In the genomic region with DNA sequence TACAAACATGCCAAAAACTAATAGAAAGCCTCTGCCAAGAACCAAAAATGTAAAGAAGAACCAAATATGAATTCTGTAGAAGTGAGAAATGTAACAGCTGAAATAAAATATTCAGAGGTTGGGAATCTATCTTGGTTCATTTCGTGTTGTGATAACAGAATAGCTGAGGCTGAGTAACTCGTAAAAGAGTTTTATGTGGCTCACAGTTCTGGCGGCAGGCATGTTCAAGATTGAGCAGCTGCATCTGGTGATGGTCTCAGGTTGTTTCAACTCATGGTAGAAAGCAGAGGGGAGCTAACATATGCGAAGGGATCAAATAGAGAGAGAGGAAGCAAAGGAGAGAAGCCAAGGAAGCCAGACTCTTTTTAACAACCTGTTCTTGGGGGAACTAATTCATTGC, we compare ENCODE assay signal across 20 cellular contexts.
DNase-seq lines count a peak whose midpoint lies in the region; ATAC-seq, FAIRE-seq and TF ChIP-seq lines count a peak whose summit lies in the region.
"Had no signal": no experiment of that assay in that cellular context is flagged by ENCODE, and none has a peak within 500 bp of the region (broad histone marks: within the 10 kb centered on the region; RNA-seq: fewer than 3 reads in every experiment).

No MANE protein-coding gene starts in this region.

- no peak overlapping the region for H3K4me2 ChIP-seq in PC-3 (ENCODE audit: low read length)
- H3K4me2 ChIP-seq in skeletal muscle satellite cell (ENCODE audit: low read length), result no peak overlapping the region

- POLR2A ChIA-PET in PC-3 (lab: Charles Lee; ENCODE audit: unreplicated experiment) (no interaction called here), MCF 10A (lab: Yijun Ruan, JAX) (interaction anchor here (0.6 kb wide), 1 partner anchor 325 kb away, joined by 3 read pairs; no protein-coding TSS in a partner anchor)

- H3K27me3 ChIP-seq in PC-3 (ENCODE audit: low read length) (no peaks in the 10 kb centered on the region), skeletal muscle satellite cell (ENCODE audit: control insufficient read depth, insufficient read depth, low read length) (no peaks in the 10 kb centered on the region)
- H3K27me3 ChIP-seq: BE2C had no signal

- no peaks in the 10 kb centered on the region for H3K27me3 Mint-ChIP-seq in MCF 10A (ENCODE audit: insufficient read depth, unreplicated experiment)
- H3K27me3 Mint-ChIP-seq: CD4-positive, CD25-positive, alpha-beta regulatory T cell; CD8-positive, alpha-beta memory T cell had no signal

- BruUV-seq in PC-3 (replicated peaks; lab: Mats Ljungman, UMichigan) (no TSS peak), MCF 10A (replicated peaks; lab: Mats Ljungman, UMichigan) (no TSS peak)

- H3K9ac ChIP-seq in PC-3 (ENCODE audit: low read length) (no peak overlapping the region), skeletal muscle satellite cell (ENCODE audit: low read depth, low read length) (peak overlapping the region; percentile 54)
- H3K9ac ChIP-seq: GM23248 had no signal

- intact Hi-C loops in PC-3 (cut with micrococcal nuclease), result no loop called here
- intact Hi-C loops in MCF 10A (cut with micrococcal nuclease), result no loop called here

- no peaks in the 10 kb centered on the region for H4K20me1 ChIP-seq in PC-3 (ENCODE audit: low read length)

- no peak overlapping the region for H3K27ac ChIP-seq in PC-3 (ENCODE audit: low read length)
- H3K27ac ChIP-seq: GM23248 had no signal

- CTCF ChIA-PET in PC-3 (lab: Charles Lee) (interaction anchor here (0.6 kb wide), 1 partner anchor 44 kb away, joined by 3 read pairs; no protein-coding TSS in a partner anchor), MCF 10A (lab: Yijun Ruan, JAX) (interaction anchor here (0.5 to 0.6 kb wide), 2 partner anchors 20 to 126 kb away, joined by 3 read pairs; no protein-coding TSS in a partner anchor)

- no peak overlapping the region for H3K4me3 Mint-ChIP-seq in MCF 10A (ENCODE audit: unreplicated experiment)
- H3K4me3 Mint-ChIP-seq: CD4-positive, CD25-positive, alpha-beta regulatory T cell; CD8-positive, alpha-beta memory T cell had no signal

- no peaks in the 10 kb centered on the region for H3K36me3 Mint-ChIP-seq in MCF 10A (ENCODE audit: insufficient read depth, unreplicated experiment)
- H3K36me3 Mint-ChIP-seq: CD4-positive, CD25-positive, alpha-beta regulatory T cell had no signal

- no peaks in the 10 kb centered on the region for H3K36me3 ChIP-seq in PC-3 (ENCODE audit: low read depth, low read length)
- no peaks in the 10 kb centered on the region for H3K36me3 ChIP-seq in skeletal muscle satellite cell (ENCODE audit: insufficient read depth, low read length)
- H3K36me3 ChIP-seq: BE2C, HAP-1 had no signal

- no peak for TF ChIP-seq CTCF in PC-3 (conservative IDR thresholded peaks at IDR 0.05; ENCODE audit: low read depth, low read length)
- TF ChIP-seq CTCF in MCF 10A (IDR thresholded peaks at IDR 0.05; ENCODE audit: unreplicated experiment), result no peak

- H3K79me2 ChIP-seq in PC-3 (ENCODE audit: low read length), result no peaks in the 10 kb centered on the region

- H3K4me1 ChIP-seq in PC-3 (ENCODE audit: insufficient read depth, low read length) (peaks cover 9% of the 10 kb centered on the region), skeletal muscle satellite cell (ENCODE audit: control insufficient read depth, insufficient read depth, low read length) (peaks cover 31% of the 10 kb centered on the region)
- H3K4me1 ChIP-seq: Caco-2, HAP-1 had no signal

- no peak for FAIRE-seq in HTR-8/SVneo (lab: Jason Lieb, UNC)
- FAIRE-seq: A204.1, D721Med, GM12892, GM18507 had no signal

- no peaks in the 10 kb centered on the region for H3K9me2 ChIP-seq in PC-3 (replicated peaks; ENCODE audit: low read length)

- peaks cover 8% of the 10 kb centered on the region for H3K9me3 Mint-ChIP-seq in MCF 10A (ENCODE audit: unreplicated experiment)

- no peaks in the 10 kb centered on the region for H3F3A ChIP-seq in PC-3 (ENCODE audit: low read length, unreplicated experiment)

- DNase-seq in PC-3 (no peak), middle frontal gyrus (ENCODE audit: extremely low spot score, low spot score) (peak; percentile 22), MCF 10A (ENCODE audit: unreplicated experiment) (no peak), HTR-8/SVneo (ENCODE audit: insufficient read length, low spot score) (no peak), KG1 (lab: John Stamatoyannopoulos, UW) (no peak)
- no peak for DNase-seq in stimulated activated naive CD8-positive, alpha-beta T cell treated with anti-CD3 and anti-CD28 coated beads, Interleukin-15, Interleukin-2, amounts not matched to agents 100 U/mL and 50 U/mL, for 24 hours
- DNase-seq: ACHN; BE2C; C1 segment of cervical spinal cord; Caco-2; CD4-positive, CD25-positive, alpha-beta regulatory T cell; CD8-positive, alpha-beta memory T cell; GDM1; GM23248 had no signal

- no peak overlapping the region for H2AFZ ChIP-seq in PC-3 (ENCODE audit: low read length)

- H3K9me3 ChIP-seq in PC-3 (ENCODE audit: low read length) (no peaks in the 10 kb centered on the region), skeletal muscle satellite cell (replicated peaks; ENCODE audit: low read length) (no peaks in the 10 kb centered on the region)
- H3K9me3 ChIP-seq: BE2C, Caco-2, HAP-1 had no signal

- H3K4me1 Mint-ChIP-seq in MCF 10A (ENCODE audit: insufficient read depth, unreplicated experiment), result peaks cover 10% of the 10 kb centered on the region
- H3K4me1 Mint-ChIP-seq: CD4-positive, CD25-positive, alpha-beta regulatory T cell; CD8-positive, alpha-beta memory T cell had no signal

- no peak overlapping the region for H3K4me3 ChIP-seq in PC-3 (ENCODE audit: low read length)
- no peak overlapping the region for H3K4me3 ChIP-seq in skeletal muscle satellite cell (ENCODE audit: low read length)
- H3K4me3 ChIP-seq: GM23248, HAP-1 had no signal

- no peak overlapping the region for H3K27ac Mint-ChIP-seq in MCF 10A (ENCODE audit: low read depth, unreplicated experiment)
- H3K27ac Mint-ChIP-seq: CD4-positive, CD25-positive, alpha-beta regulatory T cell; CD8-positive, alpha-beta memory T cell had no signal

- 0 out of 2 replicates have a peak, but pooled peaks have one; percentile 42 for ATAC-seq in PC-3
- no peak for ATAC-seq in stimulated activated naive CD8-positive, alpha-beta T cell treated with anti-CD3 and anti-CD28 coated beads, Interleukin-15, Interleukin-2, amounts not matched to agents 100 U/mL and 50 U/mL, for 24 hours
